In genomic region chr5:107458322-107458721, GRCh38 we compare ENCODE assay signal across 28 cellular contexts.
"Had no signal": no experiment of that assay in that cellular context is flagged by ENCODE, and none has a peak within 500 bp of the region (broad histone marks: within the 10 kb centered on the region; RNA-seq: fewer than 3 reads in every experiment).

No MANE protein-coding gene starts in this region.

- H3K9me3 Mint-ChIP-seq: immature natural killer cell; naive thymus-derived CD8-positive, alpha-beta T cell; nephron; neural crest cell; stimulated activated effector memory CD8-positive, alpha-beta T cell treated with anti-CD3 and anti-CD28 coated beads, Interleukin-12 subunit alpha, Interleukin-12 subunit beta, amount 100 ng/mL, for 72 hours; stimulated activated naive CD8-positive, alpha-beta T cell treated with anti-CD3 and anti-CD28 coated beads, Interleukin-15, Interleukin-2, amounts not matched to agents 100 ng/mL and 50 ng/mL, for 24 hours; type B pancreatic cell had no signal

- H3K27me3 ChIP-seq: pancreas, spleen, suprapubic skin, tibial artery, uterus had no signal

- FAIRE-seq: islet of Langerhans, kidney, pancreas had no signal

- H3K27ac ChIP-seq: left ventricle myocardium inferior, pancreas, prostate gland, skin epidermis, spleen, suprapubic skin, thoracic aorta, tibial artery, uterus had no signal

- H3K4me3 Mint-ChIP-seq: immature natural killer cell; naive thymus-derived CD8-positive, alpha-beta T cell; nephron; neural crest cell; stimulated activated effector memory CD8-positive, alpha-beta T cell treated with anti-CD3 and anti-CD28 coated beads, Interleukin-12 subunit alpha, Interleukin-12 subunit beta, amount 100 ng/mL, for 72 hours; stimulated activated naive CD8-positive, alpha-beta T cell treated with anti-CD3 and anti-CD28 coated beads, Interleukin-15, Interleukin-2, amounts not matched to agents 100 ng/mL and 50 ng/mL, for 24 hours; type B pancreatic cell had no signal

- H3K4me1 Mint-ChIP-seq: naive thymus-derived CD8-positive, alpha-beta T cell; stimulated activated effector memory CD8-positive, alpha-beta T cell treated with anti-CD3 and anti-CD28 coated beads, Interleukin-12 subunit alpha, Interleukin-12 subunit beta, amount 100 ng/mL, for 72 hours had no signal

- H3K27me3 Mint-ChIP-seq: type B pancreatic cell had no signal

- H3K27ac Mint-ChIP-seq: naive thymus-derived CD8-positive, alpha-beta T cell; nephron; stimulated activated effector memory CD8-positive, alpha-beta T cell treated with anti-CD3 and anti-CD28 coated beads, Interleukin-12 subunit alpha, Interleukin-12 subunit beta, amount 100 ng/mL, for 72 hours; stimulated activated naive CD8-positive, alpha-beta T cell treated with anti-CD3 and anti-CD28 coated beads, Interleukin-15, Interleukin-2, amounts not matched to agents 100 ng/mL and 50 ng/mL, for 24 hours; type B pancreatic cell had no signal

- DNase-seq: hypothalamus; immature natural killer cell; kidney; left ventricle myocardium inferior; midbrain; naive thymus-derived CD8-positive, alpha-beta T cell; nucleus accumbens; pancreas; posterior cingulate gyrus; retina; right cardiac atrium; spleen; stimulated activated CD4-positive, alpha-beta T cell treated with anti-CD3 and anti-CD28 coated beads, Interleukin-4, amount 100 ng/mL, for 24 hours; stimulated activated naive CD4-positive, alpha-beta T cell; tibial artery; uterus had no signal

- H3K36me3 Mint-ChIP-seq: naive thymus-derived CD8-positive, alpha-beta T cell; stimulated activated effector memory CD8-positive, alpha-beta T cell treated with anti-CD3 and anti-CD28 coated beads, Interleukin-12 subunit alpha, Interleukin-12 subunit beta, amount 100 ng/mL, for 72 hours had no signal

- H3K4me3 ChIP-seq: left ventricle myocardium inferior, lung, pancreas, prostate gland, skin epidermis, spleen, suprapubic skin, thoracic aorta, tibial artery, uterus had no signal

- ATAC-seq: naive thymus-derived CD8-positive, alpha-beta T cell; pancreas; right cardiac atrium; sciatic nerve; stimulated activated effector memory CD8-positive, alpha-beta T cell treated with anti-CD3 and anti-CD28 coated beads, Interleukin-12 subunit alpha, Interleukin-12 subunit beta, amount 100 ng/mL, for 72 hours had no signal

- H3K9me3 ChIP-seq: left ventricle myocardium inferior, pancreas, prostate gland, spleen, suprapubic skin, thoracic aorta, tibial artery, uterus had no signal

- H3K4me1 ChIP-seq: pancreas, prostate gland, uterus had no signal

- H3K36me3 ChIP-seq: left ventricle myocardium inferior, pancreas, prostate gland, spleen, suprapubic skin, thoracic aorta, tibial artery, uterus had no signal
